6 cellular contexts compared by ENCODE assay signal in the genomic region with DNA sequence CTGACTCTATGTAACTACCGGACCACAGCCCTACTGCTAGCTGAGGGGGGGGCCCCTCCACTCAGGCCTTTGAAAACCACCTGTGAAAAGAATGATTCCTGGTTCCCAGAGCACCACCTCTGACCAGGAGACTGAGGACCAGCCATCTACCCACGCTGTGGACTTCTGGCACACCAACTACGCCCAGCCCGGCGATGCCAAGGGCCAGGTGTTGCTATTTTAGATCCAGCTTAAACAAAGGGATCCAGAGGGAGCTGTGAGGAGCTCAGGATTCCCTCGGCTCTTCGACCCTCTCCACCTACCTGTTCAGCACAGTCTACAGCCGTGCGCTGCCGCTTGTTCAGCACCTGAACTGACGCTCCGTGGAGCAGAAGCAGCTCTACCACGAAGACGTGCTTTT.
"Had no signal": no experiment of that assay in that cellular context is flagged by ENCODE, and none has a peak within 500 bp of the region (broad histone marks: within the 10 kb centered on the region; RNA-seq: fewer than 3 reads in every experiment).

No MANE protein-coding gene starts in this region.

- DNase-seq: KBM-7, KG1 had no signal

- H3K4me3 Mint-ChIP-seq: IgD-negative memory B cell had no signal

- H3K27ac Mint-ChIP-seq: IgD-negative memory B cell had no signal

- ATAC-seq: HepG2, K562 had no signal

- H3K27me3 Mint-ChIP-seq: IgD-negative memory B cell had no signal

- H3K4me3 ChIP-seq: K562 had no signal

- H3K27ac ChIP-seq: HL-60 had no signal

- H3K9me3 Mint-ChIP-seq: IgD-negative memory B cell had no signal
